Comparison of ENCODE assay signal across 7 cellular contexts in genomic region chr3:142400537-142400936, GRCh38. TPM values are rescaled to one million over a fixed set of nuclear protein-coding genes. Genes with fewer than 3 reads are reported as not detected.
DNase-seq lines count a peak whose midpoint lies in the region; ATAC-seq and TF ChIP-seq lines count a peak whose summit lies in the region.
"Not testable (repeated sequence)": the region's sequence is repeated elsewhere in the genome, so short reads cannot be mapped to it uniquely, and the experiment has no call there.

No MANE protein-coding gene starts in this region.

- not testable (repeated sequence) for H3K9me2 ChIP-seq in PC-9 (ENCODE audit: insufficient read depth)

- not testable (repeated sequence) for H4K20me1 ChIP-seq in PC-9 (ENCODE audit: insufficient read depth)

- H3K27ac Mint-ChIP-seq in MCF 10A (ENCODE audit: low read depth, unreplicated experiment) = not testable (repeated sequence)
- H3K27ac Mint-ChIP-seq in progenitor cell of endocrine pancreas = peak overlapping the region; percentile 32

- H3K9ac ChIP-seq in liver (ENCODE audit: low read depth in 1 of 2, low read length in 2 of 2) = peak overlapping the region in 1 of 2 donors; percentile 84

- 0 out of 2 replicates have a peak overlapping the region, but pooled peaks have one; percentile 13 for H3K27ac ChIP-seq in PC-9
- H3K27ac ChIP-seq in liver (ENCODE audit: low read depth in 1 of 2, low read length in 2 of 2) = peak overlapping the region; percentile 62 to 72

- not testable (repeated sequence) for H3K4me3 ChIP-seq in PC-9
- peak overlapping the region; percentile 42 to 69 (median 50) for H3K4me3 ChIP-seq in liver (ENCODE audit: low read depth in 1 of 3, low read length in 3 of 3)

- H3K36me3 Mint-ChIP-seq in MCF 10A (ENCODE audit: insufficient read depth, unreplicated experiment) (peaks cover 61% of the 10 kb centered on the region), progenitor cell of endocrine pancreas (ENCODE audit: insufficient read depth) (peaks cover 28% of the 10 kb centered on the region)

- not testable (repeated sequence) for H3K27me3 Mint-ChIP-seq in MCF 10A (ENCODE audit: insufficient read depth, unreplicated experiment); progenitor cell of endocrine pancreas

- intact Hi-C loops in PC-9 (cut with micrococcal nuclease; ENCODE audit: unreplicated experiment); MCF 10A (cut with micrococcal nuclease): not testable (repeated sequence)

- CTCF ChIA-PET in PC-9 (lab: Charles Lee) = not testable (repeated sequence)
- CTCF ChIA-PET in MCF 10A (lab: Yijun Ruan, JAX) = interaction anchor here (0.6 kb wide), 1 partner anchor 440 kb away, joined by 5 read pairs; no protein-coding TSS in a partner anchor

- H3K27me3 ChIP-seq in PC-9 (ENCODE audit: insufficient read depth, low read depth); liver (ENCODE audit: control insufficient read depth in 4 of 4, insufficient read depth in 4 of 4, low read length in 3 of 4): not testable (repeated sequence)

- H3K4me1 ChIP-seq in PC-9 (replicated peaks; ENCODE audit: insufficient read depth) = peaks cover 12% of the 10 kb centered on the region; the same call in 1 of the 2 replicates
- not testable (repeated sequence) for H3K4me1 ChIP-seq in liver (ENCODE audit: control insufficient read depth in 4 of 4, insufficient read depth in 4 of 4, low read length in 3 of 4)

- H3K79me2 ChIP-seq in PC-9 (ENCODE audit: low read depth) = not testable (repeated sequence)

- H2AFZ ChIP-seq in PC-9 = not testable (repeated sequence)

- H3K4me2 ChIP-seq in PC-9 = not testable (repeated sequence)

- POLR2A ChIA-PET in PC-9 (lab: Charles Lee; ENCODE audit: unreplicated experiment) = not testable (repeated sequence)
- POLR2A ChIA-PET in MCF 10A (lab: Yijun Ruan, JAX) = interaction anchor here (0.7 kb wide), 1 partner anchor 44 kb away, joined by 3 read pairs; no protein-coding TSS in a partner anchor

- H3K4me3 Mint-ChIP-seq in MCF 10A (ENCODE audit: unreplicated experiment); progenitor cell of endocrine pancreas (ENCODE audit: low read depth): not testable (repeated sequence)

- DNase-seq in COLO668 (lab: John Stamatoyannopoulos, UW; ENCODE audit: unreplicated experiment) (peak; percentile 2), M059J (ENCODE audit: low read depth) (peak; percentile 16), MCF 10A (ENCODE audit: unreplicated experiment) (peak; percentile 23), left lobe of liver (ENCODE audit: low spot score) (peak; percentile 80)
- not testable (repeated sequence) for DNase-seq in PC-9; progenitor cell of endocrine pancreas (ENCODE audit: low spot score, unreplicated experiment)

- H3K4me1 Mint-ChIP-seq in MCF 10A (ENCODE audit: insufficient read depth, unreplicated experiment); progenitor cell of endocrine pancreas (ENCODE audit: low read depth): not testable (repeated sequence)

- TF ChIP-seq CTCF in PC-9 (conservative IDR thresholded peaks at IDR 0.05); MCF 10A (IDR thresholded peaks at IDR 0.05; ENCODE audit: unreplicated experiment); liver (IDR thresholded peaks at IDR 0.05; ENCODE audit: low read depth, low read length, missing input control); progenitor cell of endocrine pancreas (IDR thresholded peaks at IDR 0.05; ENCODE audit: unreplicated experiment): not testable (repeated sequence)

- H3F3A ChIP-seq in PC-9 (ENCODE audit: insufficient read depth, low read depth) = not testable (repeated sequence)

- peak; percentile 25 to 28 for TF ChIP-seq RAD21 in liver (IDR thresholded peaks at IDR 0.05)

- BruUV-seq in PC-9 (replicated peaks; lab: Mats Ljungman, UMichigan); MCF 10A (replicated peaks; lab: Mats Ljungman, UMichigan): not testable (repeated sequence)

- peaks cover 33% of the 10 kb centered on the region for H3K36me3 ChIP-seq in PC-9 (ENCODE audit: low read depth)
- H3K36me3 ChIP-seq in liver (ENCODE audit: control insufficient read depth in 4 of 4, insufficient read depth in 3 of 4, low read depth in 1 of 4, low read length in 3 of 4) = peaks cover 8 to 54% (median 27%) of the 10 kb centered on the region in 4 donors

- 39% methylated on average over 7 of the region's 7 CpGs for WGBS in liver

- H3K9me3 Mint-ChIP-seq in MCF 10A (ENCODE audit: unreplicated experiment); progenitor cell of endocrine pancreas (ENCODE audit: low read depth): not testable (repeated sequence)

- H3K9me3 ChIP-seq in PC-9 (ENCODE audit: insufficient read depth, low read depth); liver (ENCODE audit: control insufficient read depth in 4 of 4, low read length in 3 of 4): not testable (repeated sequence)

- ATAC-seq in left lobe of liver = peak; percentile 96

TF ChIP-seq in liver, 16 proteins besides CTCF, POLR2A, EP300 and RAD21:
- TF ChIP-seq SP1 (IDR thresholded peaks at IDR 0.05) (peak; percentile 54), NR2F2 (IDR thresholded peaks at IDR 0.05) (peak; percentile 47), MAX (IDR thresholded peaks at IDR 0.05) (peak; percentile 37), HNF4G (IDR thresholded peaks at IDR 0.05) (peak; percentile 70), GABPA (IDR thresholded peaks at IDR 0.05 in 1 of 2, conservative IDR thresholded peaks at IDR 0.05 in 1 of 2) (peak in 1 of 2 donors; percentile 36), HNF4A (conservative IDR thresholded peaks at IDR 0.05) (peak; percentile 92), RXRA (IDR thresholded peaks at IDR 0.05) (peak; percentile 76 to 81), FOXA2 (IDR thresholded peaks at IDR 0.05) (peak; percentile 62), YY1 (IDR thresholded peaks at IDR 0.05) (peak; percentile 38), TAF1 (conservative IDR thresholded peaks at IDR 0.05) (peak; percentile 22), JUND (IDR thresholded peaks at IDR 0.05) (peak; percentile 82 to 93)
- TF ChIP-seq, protein P1, sequence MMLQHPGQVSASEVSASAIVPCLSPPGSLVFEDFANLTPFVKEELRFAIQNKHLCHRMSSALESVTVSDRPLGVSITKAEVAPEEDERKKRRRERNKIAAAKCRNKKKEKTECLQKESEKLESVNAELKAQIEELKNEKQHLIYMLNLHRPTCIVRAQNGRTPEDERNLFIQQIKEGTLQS (IDR thresholded peaks at IDR 0.05) = peak; percentile 90

RNA-seq across cellular contexts. Expression of gene XRN1, which starts 47.3 kb away (rescaled TPM):
- total RNA-seq in M059J (2014; rRNA removed; shearing (Covaris generic)) = 19.0 and 28.3 TPM in 2 replicates
- total RNA-seq in PC-9 (2021) (45.3 and 47.0 TPM in 2 replicates), MCF 10A (2022) (21.7 and 35.1 TPM in 2 replicates), left lobe of liver (22.3 TPM), liver (10 to 100 TPM; 31.9 to 41.4 TPM), progenitor cell of endocrine pancreas (26.9 and 29.3 TPM in 2 replicates)
- 10 to 100 TPM in 1 of 2 donors, 1 to 10 TPM in 1; 4.3 to 19.8 TPM for polyA plus RNA-seq in liver
